ENCODE assay signal across 2 cellular contexts in the genomic region with DNA sequence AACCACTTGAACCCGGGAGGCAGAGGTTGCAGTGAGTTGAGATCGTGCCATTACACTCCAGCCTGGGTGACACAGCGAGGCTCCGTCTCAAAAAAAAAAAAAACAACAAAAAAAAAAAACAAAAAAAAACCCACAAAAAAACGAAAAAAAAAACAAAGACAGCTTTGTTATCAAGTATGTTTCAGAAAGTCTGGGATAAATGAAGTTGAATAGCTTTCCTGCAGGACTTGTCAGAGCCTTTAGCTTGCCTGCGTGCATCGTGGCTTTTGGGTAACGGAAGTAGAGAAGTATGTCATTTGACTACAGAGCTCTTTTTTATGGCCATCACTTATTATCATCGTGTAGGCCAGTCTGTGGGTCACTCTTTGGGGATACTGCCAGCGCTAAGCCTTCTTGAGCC.
TF ChIP-seq lines count a peak whose summit lies in the region.

No MANE protein-coding gene starts in this region.

TF ChIP-seq in HEK293, 187 proteins besides CTCF, POLR2A, EP300 and RAD21:
- TF ChIP-seq ZNF239 (tag by site-specific recombination; IDR thresholded peaks at IDR 0.05): peak; percentile 98
- TF ChIP-seq, protein P1, sequence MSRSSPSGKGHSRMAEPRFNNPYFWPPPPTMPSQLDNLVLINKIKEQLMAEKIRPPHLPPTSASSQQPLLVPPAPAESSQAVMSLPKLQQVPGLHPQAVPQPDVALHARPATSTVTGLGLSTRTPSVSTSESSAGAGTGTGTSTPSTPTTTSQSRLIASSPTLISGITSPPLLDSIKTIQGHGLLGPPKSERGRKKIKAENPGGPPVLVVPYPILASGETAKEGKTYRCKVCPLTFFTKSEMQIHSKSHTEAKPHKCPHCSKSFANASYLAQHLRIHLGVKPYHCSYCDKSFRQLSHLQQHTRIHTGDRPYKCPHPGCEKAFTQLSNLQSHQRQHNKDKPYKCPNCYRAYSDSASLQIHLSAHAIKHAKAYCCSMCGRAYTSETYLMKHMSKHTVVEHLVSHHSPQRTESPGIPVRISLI (tag by site-specific recombination; IDR thresholded peaks at IDR 0.05): peak; percentile 63; the same call in 1 of the 2 replicates
- TF ChIP-seq KLF9 (tag by site-specific recombination; IDR thresholded peaks at IDR 0.05; ENCODE audit: low read depth): no peak
- TF ChIP-seq ZNF354C (tag by site-specific recombination; IDR thresholded peaks at IDR 0.05; ENCODE audit: borderline replicate concordance, low read depth): no peak

TF ChIP-seq in endothelial cell of umbilical vein, 7 proteins besides CTCF, POLR2A, EP300 and RAD21:
- TF ChIP-seq EZH2 (IDR thresholded peaks at IDR 0.05; ENCODE audit: borderline replicate concordance, low read depth, low read length, severe bottlenecking) (no peak), FOS (IDR thresholded peaks at IDR 0.05; ENCODE audit: borderline replicate concordance, insufficient read depth, low read length) (no peak), GATA2 (IDR thresholded peaks at IDR 0.05; ENCODE audit: insufficient read depth, insufficient read length, low read depth, low read length) (no peak), POLR2AphosphoS5 (IDR thresholded peaks at IDR 0.05; ENCODE audit: insufficient read depth, low read depth, low read length) (no peak), MYC (IDR thresholded peaks at IDR 0.05; ENCODE audit: low read depth, low read length) (no peak), JUN (IDR thresholded peaks at IDR 0.05; ENCODE audit: borderline replicate concordance, insufficient read depth, insufficient read length, low read depth) (no peak)
- TF ChIP-seq, protein P2, sequence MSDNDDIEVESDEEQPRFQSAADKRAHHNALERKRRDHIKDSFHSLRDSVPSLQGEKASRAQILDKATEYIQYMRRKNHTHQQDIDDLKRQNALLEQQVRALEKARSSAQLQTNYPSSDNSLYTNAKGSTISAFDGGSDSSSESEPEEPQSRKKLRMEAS (IDR thresholded peaks at IDR 0.05; ENCODE audit: insufficient read depth, insufficient read length): no peak
TF ChIP-seq in endothelial cell of umbilical vein: peak in this region for 0.
